ENCODE assay signal across 8 cellular contexts in genomic region chr1:35641233-35641866, GRCh38. TPM values are rescaled to one million over a fixed set of nuclear protein-coding genes. Genes with fewer than 3 reads are reported as not detected.
DNase-seq lines count a peak whose midpoint lies in the region; ATAC-seq and TF ChIP-seq lines count a peak whose summit lies in the region.

Gene PSMB2, minus strand, starts transcription at chr1:35641526. Its CDS starts 94 bp downstream, at chr1:35641432.

- H3K36me3 ChIP-seq in osteoblast (ENCODE audit: insufficient read depth, low read length), result no peaks in the 10 kb centered on the region
- H3K36me3 ChIP-seq in testis (ENCODE audit: low read depth, missing control alignments), result no peaks in the 10 kb centered on the region

- no peaks in the 10 kb centered on the region for H4K20me1 ChIP-seq in osteoblast (ENCODE audit: insufficient read depth, low read length)

- H3K27ac ChIP-seq in osteoblast (ENCODE audit: low read depth, low read length) (peak within 1 kb of the TSS; percentile 97), testis (peak within 1 kb of the TSS; percentile 85 to 90)

- H3K4me2 ChIP-seq in osteoblast (ENCODE audit: insufficient read depth, low read length), result peak within 1 kb of the TSS; percentile 100

- peaks cover 47% of the 10 kb centered on the region for H3K79me2 ChIP-seq in osteoblast (ENCODE audit: insufficient read depth, low read length)

- H3K4me1 ChIP-seq in osteoblast (ENCODE audit: insufficient read depth, low read length), result peaks cover 41% of the 10 kb centered on the region
- H3K4me1 ChIP-seq in testis, result peaks cover 16% of the 10 kb centered on the region

- H2AFZ ChIP-seq in osteoblast (ENCODE audit: low read length), result peak within 1 kb of the TSS; percentile 98

- intact Hi-C loops in head of caudate nucleus (cut with DNase I), result loop anchor here (10.0 kb wide), 1 partner anchor 73 kb away; the partner anchor contains the start of gene C1orf216
- intact Hi-C loops in testis (cut with DNase I; ENCODE audit: low total_unique reads), result no loop called here

- peak; percentile 75 for DNase-seq in NCI-H1417 treated with DMSO at 0.1 percent for 48 hours (lab: John Stamatoyannopoulos, UW)
- peak; percentile 80 to 91 for DNase-seq in SW 1271 (lab: John Stamatoyannopoulos, UW)
- DNase-seq in activated naive CD8-positive, alpha-beta T cell treated with anti-CD3 and anti-CD28 coated beads, Interleukin-2, amount 50 U/mL, for 16 hours (ENCODE audit: low read depth, low spot score), result peak; percentile 89
- DNase-seq in head of caudate nucleus, result peak; percentile 88 to 98 (median 95)
- DNase-seq in osteoblast (ENCODE audit: insufficient read length, low spot score, missing footprints), result peak; percentile 82
- DNase-seq in testis, result peak; percentile 97

- H3K4me3 ChIP-seq in osteoblast (ENCODE audit: insufficient read depth, low read length), result peak within 1 kb of the TSS; percentile 99
- H3K4me3 ChIP-seq in testis, result peak within 1 kb of the TSS; percentile 81 to 97

- ATAC-seq in HG02678 (IDR thresholded peaks at IDR 0.05; ENCODE audit: unreplicated experiment), result peak; percentile 82

- 0 to 1% methylated on average over 29 to 43 of the region's 43 CpGs for WGBS in testis, 2 donors

- TF ChIP-seq CTCF in osteoblast (IDR thresholded peaks at IDR 0.05; ENCODE audit: extremely low read depth, low read depth, low read length), result no peak
- TF ChIP-seq CTCF in testis (IDR thresholded peaks at IDR 0.05), result no peak

- TF ChIP-seq POLR2A in GM10847 (IDR thresholded peaks at IDR 0.05; ENCODE audit: extremely low read depth, insufficient read length), result peak; percentile 86
- no peak for TF ChIP-seq POLR2A in testis (IDR thresholded peaks at IDR 0.05)

- H3K9me3 ChIP-seq in osteoblast (ENCODE audit: low read depth, low read length) (no peaks in the 10 kb centered on the region), testis (no peaks in the 10 kb centered on the region)

- H3K27me3 ChIP-seq in osteoblast (ENCODE audit: insufficient read depth, low read length) (peaks cover 23% of the 10 kb centered on the region), testis (no peaks in the 10 kb centered on the region)

RNA-seq across cellular contexts. Expression of gene PSMB2, which starts in this region (rescaled TPM):
- 17.1 and 18.5 TPM in 2 replicates for total RNA-seq in osteoblast
- total RNA-seq in testis, result 10 to 100 TPM; 46.8 to 50.1 TPM
- polyA plus RNA-seq in testis (ENCODE audit: insufficient read depth, low read depth, low replicate concordance), result 59.9 TPM

Comparison
In these comparisons a context has a peak if more than half of its experiments do, and no peak if none do; other contexts are left out.
1. Peak in every context shown above with its lines: DNase-seq, ATAC-seq, H3K4me3 ChIP-seq and H3K27ac ChIP-seq.